ENCODE assay signal across 15 cellular contexts in genomic region chr1:36560177-36560576, GRCh38.
DNase-seq lines count a peak whose midpoint lies in the region; ATAC-seq and TF ChIP-seq lines count a peak whose summit lies in the region.
"Had no signal": no experiment of that assay in that cellular context is flagged by ENCODE, and none has a peak within 500 bp of the region (broad histone marks: within the 10 kb centered on the region; RNA-seq: fewer than 3 reads in every experiment).

No MANE protein-coding gene starts in this region.

- peaks cover 9% of the 10 kb centered on the region for H3K27me3 Mint-ChIP-seq in activated naive CD8-positive, alpha-beta T cell treated with anti-CD3 and anti-CD28 coated beads, Interleukin-2, amount 10 ng/mL, durations not matched to agents 7 days and 5 days
- H3K27me3 Mint-ChIP-seq in activated naive CD8-positive, alpha-beta T cell treated with anti-CD3 and anti-CD28 coated beads, Interleukin-2, amount 50 U/mL, for 24 hours = peaks cover 2% of the 10 kb centered on the region
- H3K27me3 Mint-ChIP-seq in endodermal cell (ENCODE audit: insufficient read depth) (peaks cover 38% of the 10 kb centered on the region), osteocyte (ENCODE audit: unreplicated experiment) (peaks cover 10% of the 10 kb centered on the region)

- peak; percentile 4 for DNase-seq in activated naive CD8-positive, alpha-beta T cell treated with anti-CD3 and anti-CD28 coated beads, Interleukin-2, amount 10 ng/mL, durations not matched to agents 7 days and 5 days
- DNase-seq in activated naive CD8-positive, alpha-beta T cell treated with anti-CD3 and anti-CD28 coated beads, Interleukin-2, amount 50 U/mL, for 24 hours = no peak
- peak; percentile 24 for DNase-seq in endodermal cell
- DNase-seq in osteocyte (ENCODE audit: extremely low spot score, unreplicated experiment) = peak; percentile 63
- no peak for DNase-seq in effector CD8-positive, alpha-beta T cell (lab: John Stamatoyannopoulos, UW)
- no peak for DNase-seq in DMS53 treated with DMSO at 0.1 percent for 48 hours (lab: John Stamatoyannopoulos, UW; ENCODE audit: unreplicated experiment)
- no peak for DNase-seq in MG63
- DNase-seq: ACHN; CD4-positive, alpha-beta T cell; DMS79 treated with DMSO at 0.1 percent for 48 hours; GDM1; GOT3 had no signal

- H3K4me1 Mint-ChIP-seq in activated naive CD8-positive, alpha-beta T cell treated with anti-CD3 and anti-CD28 coated beads, Interleukin-2, amount 10 ng/mL, durations not matched to agents 7 days and 5 days = no peaks in the 10 kb centered on the region
- no peaks in the 10 kb centered on the region for H3K4me1 Mint-ChIP-seq in activated naive CD8-positive, alpha-beta T cell treated with anti-CD3 and anti-CD28 coated beads, Interleukin-2, amount 50 U/mL, for 24 hours
- H3K4me1 Mint-ChIP-seq in endodermal cell = peaks cover 6% of the 10 kb centered on the region
- no peaks in the 10 kb centered on the region for H3K4me1 Mint-ChIP-seq in osteocyte (ENCODE audit: unreplicated experiment)

- H3K27ac ChIP-seq in endodermal cell (ENCODE audit: low read depth, low read length) = no peak overlapping the region
- H3K27ac ChIP-seq: BLaER1 treated with 17β-estradiol and CSF1 and Interleukin-3, amounts not matched to agents 10 nM and 100 nM had no signal

- H3K36me3 ChIP-seq in endodermal cell (ENCODE audit: control insufficient read depth, insufficient read depth, low read length) (no peaks in the 10 kb centered on the region), MG63 (no peaks in the 10 kb centered on the region)
- H3K36me3 ChIP-seq: BLaER1 treated with 17β-estradiol and CSF1 and Interleukin-3, amounts not matched to agents 10 nM and 100 nM; HAP-1 had no signal

- no peak for TF ChIP-seq CTCF in endodermal cell (conservative IDR thresholded peaks at IDR 0.05)
- no peak for TF ChIP-seq CTCF in osteocyte (IDR thresholded peaks at IDR 0.05)

- H3K9ac ChIP-seq in endodermal cell (ENCODE audit: extremely low read depth, low read length, poor library complexity, severe bottlenecking) = no peak overlapping the region
- H3K9ac ChIP-seq: BLaER1 treated with 17β-estradiol and CSF1 and Interleukin-3, amounts not matched to agents 10 nM and 100 nM had no signal

- H3K4me3 ChIP-seq in endodermal cell (ENCODE audit: low read length) (no peak overlapping the region), MG63 (no peak overlapping the region)
- H3K4me3 ChIP-seq: BLaER1 treated with 17β-estradiol and CSF1 and Interleukin-3, amounts not matched to agents 10 nM and 100 nM; HAP-1 had no signal

- no peak overlapping the region for H3K27ac Mint-ChIP-seq in activated naive CD8-positive, alpha-beta T cell treated with anti-CD3 and anti-CD28 coated beads, Interleukin-2, amount 10 ng/mL, durations not matched to agents 7 days and 5 days
- H3K27ac Mint-ChIP-seq in activated naive CD8-positive, alpha-beta T cell treated with anti-CD3 and anti-CD28 coated beads, Interleukin-2, amount 50 U/mL, for 24 hours = no peak overlapping the region
- H3K27ac Mint-ChIP-seq in endodermal cell (no peak overlapping the region), osteocyte (ENCODE audit: unreplicated experiment) (no peak overlapping the region)
- H3K27ac Mint-ChIP-seq: CD4-positive, alpha-beta T cell had no signal

- H3K27me3 ChIP-seq in endodermal cell (ENCODE audit: control insufficient read depth, insufficient read depth, low read length, poor library complexity, severe bottlenecking) (peaks cover 45% of the 10 kb centered on the region), MG63 (no peaks in the 10 kb centered on the region; the same call in 1 of the 2 replicates)
- H3K27me3 ChIP-seq: BLaER1 treated with 17β-estradiol and CSF1 and Interleukin-3, amounts not matched to agents 10 nM and 100 nM had no signal

- H3K4me3 Mint-ChIP-seq in activated naive CD8-positive, alpha-beta T cell treated with anti-CD3 and anti-CD28 coated beads, Interleukin-2, amount 10 ng/mL, durations not matched to agents 7 days and 5 days = no peak overlapping the region
- no peak overlapping the region for H3K4me3 Mint-ChIP-seq in activated naive CD8-positive, alpha-beta T cell treated with anti-CD3 and anti-CD28 coated beads, Interleukin-2, amount 50 U/mL, for 24 hours
- no peak overlapping the region for H3K4me3 Mint-ChIP-seq in endodermal cell
- no peak overlapping the region for H3K4me3 Mint-ChIP-seq in osteocyte (ENCODE audit: unreplicated experiment)
- H3K4me3 Mint-ChIP-seq: CD4-positive, alpha-beta T cell had no signal

- WGBS in endodermal cell (ENCODE audit: insufficient coverage in 1 of 2, insufficient read length in 1 of 2), 2 experiments = 88 to 93% methylated on average over 6 to 8 of the region's 8 CpGs

- no peaks in the 10 kb centered on the region for H3K9me3 ChIP-seq in endodermal cell (ENCODE audit: control insufficient read depth, low read length)
- H3K9me3 ChIP-seq in MG63 = no peaks in the 10 kb centered on the region
- H3K9me3 ChIP-seq: BLaER1 treated with 17β-estradiol and CSF1 and Interleukin-3, amounts not matched to agents 10 nM and 100 nM; HAP-1 had no signal

- POLR2A ChIA-PET in activated naive CD8-positive, alpha-beta T cell treated with anti-CD3 and anti-CD28 coated beads, Interleukin-2, amount 10 ng/mL, durations not matched to agents 7 days and 5 days (lab: Charles Lee) = no interaction called here

- H3K36me3 Mint-ChIP-seq in activated naive CD8-positive, alpha-beta T cell treated with anti-CD3 and anti-CD28 coated beads, Interleukin-2, amount 10 ng/mL, durations not matched to agents 7 days and 5 days = no peaks in the 10 kb centered on the region
- H3K36me3 Mint-ChIP-seq in activated naive CD8-positive, alpha-beta T cell treated with anti-CD3 and anti-CD28 coated beads, Interleukin-2, amount 50 U/mL, for 24 hours (ENCODE audit: low read depth) = no peaks in the 10 kb centered on the region
- H3K36me3 Mint-ChIP-seq in endodermal cell (ENCODE audit: low read depth) = no peaks in the 10 kb centered on the region
- H3K36me3 Mint-ChIP-seq in osteocyte (ENCODE audit: unreplicated experiment) = no peaks in the 10 kb centered on the region

- H3K9me3 Mint-ChIP-seq in activated naive CD8-positive, alpha-beta T cell treated with anti-CD3 and anti-CD28 coated beads, Interleukin-2, amount 10 ng/mL, durations not matched to agents 7 days and 5 days = no peaks in the 10 kb centered on the region
- no peaks in the 10 kb centered on the region for H3K9me3 Mint-ChIP-seq in activated naive CD8-positive, alpha-beta T cell treated with anti-CD3 and anti-CD28 coated beads, Interleukin-2, amount 50 U/mL, for 24 hours
- H3K9me3 Mint-ChIP-seq in endodermal cell = no peaks in the 10 kb centered on the region
- no peaks in the 10 kb centered on the region for H3K9me3 Mint-ChIP-seq in osteocyte (ENCODE audit: unreplicated experiment)
- H3K9me3 Mint-ChIP-seq: CD4-positive, alpha-beta T cell had no signal

- no peak for ATAC-seq in activated naive CD8-positive, alpha-beta T cell treated with anti-CD3 and anti-CD28 coated beads, Interleukin-2, amount 10 ng/mL, durations not matched to agents 7 days and 5 days (ENCODE audit: low read depth)
- ATAC-seq in activated naive CD8-positive, alpha-beta T cell treated with anti-CD3 and anti-CD28 coated beads, Interleukin-2, amount 50 U/mL, for 24 hours = no peak
- ATAC-seq in HG03442 (IDR thresholded peaks at IDR 0.05; ENCODE audit: unreplicated experiment) = no peak

- H3K4me1 ChIP-seq in endodermal cell (ENCODE audit: control insufficient read depth, insufficient read depth, low read length) = peaks cover 5% of the 10 kb centered on the region
- H3K4me1 ChIP-seq: HAP-1 had no signal

Comparison
In these comparisons a context has a peak if more than half of its experiments do, and no peak if none do; other contexts are left out.
1. DNase-seq: peak in activated naive CD8-positive, alpha-beta T cell treated with anti-CD3 and anti-CD28 coated beads, Interleukin-2, amount 10 ng/mL, durations not matched to agents 7 days and 5 days (single experiment), endodermal cell (single experiment) and osteocyte (single experiment); none in activated naive CD8-positive, alpha-beta T cell treated with anti-CD3 and anti-CD28 coated beads, Interleukin-2, amount 50 U/mL, for 24 hours (single experiment), effector CD8-positive, alpha-beta T cell (single experiment), DMS53 treated with DMSO at 0.1 percent for 48 hours (single experiment) and MG63 (single experiment).